1 cellular context compared by ENCODE assay signal in genomic region chr12:121096199-121096798, GRCh38.
TF ChIP-seq lines count a peak whose summit lies in the region.

No MANE protein-coding gene starts in this region.

TF ChIP-seq in GM23338, 12 proteins besides CTCF, POLR2A, EP300 and RAD21 (continued from another document):
- no peak for TF ChIP-seq ZNF462 (CRISPR knock-in tag; IDR thresholded peaks at IDR 0.05)
- no peak for TF ChIP-seq CREB1 (CRISPR knock-in tag; IDR thresholded peaks at IDR 0.05; ENCODE audit: low read depth)
- no peak for TF ChIP-seq POLR2AphosphoS5 (IDR thresholded peaks at IDR 0.05; ENCODE audit: low read depth)
TF ChIP-seq in GM23338: peak in this region for 0.
